8 cellular contexts compared by ENCODE assay signal in genomic region chr4:44927361-44928061, GRCh38.
A peak's percentile ranks its signal among the peaks of the same experiment; 100 is the strongest.
DNase-seq lines count a peak whose midpoint lies in the region; ATAC-seq and TF ChIP-seq lines count a peak whose summit lies in the region.

No MANE protein-coding gene starts in this region.

- no peaks in the 10 kb centered on the region for H3K36me3 Mint-ChIP-seq in glutamatergic neuron (ENCODE audit: unreplicated experiment)

- no peaks in the 10 kb centered on the region for H3K36me3 ChIP-seq in PC-9 (ENCODE audit: low read depth)

- peak; percentile 48 for ATAC-seq in HG03575 (IDR thresholded peaks at IDR 0.05; ENCODE audit: extremely low read depth, insufficient number of reproducible peaks, low FRiP score, unreplicated experiment)
- no peak for ATAC-seq in GM19328 (IDR thresholded peaks at IDR 0.05; ENCODE audit: unreplicated experiment)
- ATAC-seq in GM21529 (IDR thresholded peaks at IDR 0.05; ENCODE audit: unreplicated experiment), result no peak
- ATAC-seq in GM21619 (IDR thresholded peaks at IDR 0.05; ENCODE audit: unreplicated experiment), result no peak
- ATAC-seq in HG02588 (IDR thresholded peaks at IDR 0.05; ENCODE audit: unreplicated experiment), result no peak

- H3K4me1 Mint-ChIP-seq in glutamatergic neuron (ENCODE audit: low read depth, unreplicated experiment), result peaks cover 12% of the 10 kb centered on the region

- H3K4me3 Mint-ChIP-seq in glutamatergic neuron (ENCODE audit: unreplicated experiment), result no peak overlapping the region

- DNase-seq in GM13977 (ENCODE audit: low spot score), result peak; percentile 1
- DNase-seq in PC-9, result no peak
- no peak for DNase-seq in glutamatergic neuron

- no peaks in the 10 kb centered on the region for H3K9me2 ChIP-seq in PC-9 (ENCODE audit: insufficient read depth)

- H3K4me2 ChIP-seq in PC-9, result no peak overlapping the region

- H3K27me3 Mint-ChIP-seq in glutamatergic neuron (ENCODE audit: unreplicated experiment), result no peaks in the 10 kb centered on the region

- peaks cover 1% of the 10 kb centered on the region for H3K9me3 Mint-ChIP-seq in glutamatergic neuron (ENCODE audit: unreplicated experiment)

- H3K4me1 ChIP-seq in PC-9 (replicated peaks; ENCODE audit: insufficient read depth), result no peaks in the 10 kb centered on the region

- intact Hi-C loops in PC-9 (cut with micrococcal nuclease; ENCODE audit: unreplicated experiment), result loop anchor here (1.0 to 10.0 kb wide), 3 partner anchors 157 to 1343 kb away; no protein-coding TSS in a partner anchor

- H3K27me3 ChIP-seq in PC-9 (ENCODE audit: insufficient read depth, low read depth), result no peaks in the 10 kb centered on the region

- H3K79me2 ChIP-seq in PC-9 (ENCODE audit: low read depth), result no peaks in the 10 kb centered on the region

- BruUV-seq in PC-9 (replicated peaks; lab: Mats Ljungman, UMichigan), result no TSS peak

- CTCF ChIA-PET in PC-9 (lab: Charles Lee), result interaction anchor here (0.7 to 0.8 kb wide), 2 partner anchors 262 to 815 kb away, joined by 3 to 6 read pairs; no protein-coding TSS in a partner anchor

- POLR2A ChIA-PET in PC-9 (lab: Charles Lee; ENCODE audit: unreplicated experiment), result no interaction called here

- in situ Hi-C loops in GM13977 (cut with MboI; ENCODE audit: low pct_unique_long_range_greater_than_20kb, low sequenced_read_pairs, unreplicated experiment), result no loop called here

- H3K4me3 ChIP-seq in PC-9, result no peak overlapping the region

- no peak overlapping the region for H3K27ac Mint-ChIP-seq in glutamatergic neuron (ENCODE audit: unreplicated experiment)

- no peaks in the 10 kb centered on the region for H3K9me3 ChIP-seq in PC-9 (ENCODE audit: insufficient read depth, low read depth)

- H4K20me1 ChIP-seq in PC-9 (ENCODE audit: insufficient read depth), result no peaks in the 10 kb centered on the region

- TF ChIP-seq CTCF in GM13977 (IDR thresholded peaks at IDR 0.05; ENCODE audit: extremely low read depth, insufficient read depth, missing control alignments), result peak; percentile 45
- peak; percentile 68 for TF ChIP-seq CTCF in PC-9 (conservative IDR thresholded peaks at IDR 0.05)
- peak; percentile 80 for TF ChIP-seq CTCF in glutamatergic neuron (IDR thresholded peaks at IDR 0.05; ENCODE audit: partially characterized antibody, unreplicated experiment)

- no peaks in the 10 kb centered on the region for H3F3A ChIP-seq in PC-9 (ENCODE audit: insufficient read depth, low read depth)

- H2AFZ ChIP-seq in PC-9, result no peak overlapping the region

- no peak overlapping the region for H3K27ac ChIP-seq in PC-9
